Comparison of ENCODE assay signal across 21 cellular contexts in genomic region chr9:279674-280073, GRCh38.
DNase-seq lines count a peak whose midpoint lies in the region; ATAC-seq, FAIRE-seq and TF ChIP-seq lines count a peak whose summit lies in the region.
"Had no signal": no experiment of that assay in that cellular context is flagged by ENCODE, and none has a peak within 500 bp of the region (broad histone marks: within the 10 kb centered on the region; RNA-seq: fewer than 3 reads in every experiment).

No MANE protein-coding gene starts in this region.

- H3K36me3 Mint-ChIP-seq in activated naive CD4-positive, alpha-beta T cell treated with anti-CD3 and anti-CD28 coated beads for 36 hours (ENCODE audit: low read depth), result peaks cover 40% of the 10 kb centered on the region
- H3K36me3 Mint-ChIP-seq in activated T-helper 17 cell treated with anti-CD3 and anti-CD28 coated beads, Interleukin-2, amount 50 U/mL, for 72 hours (ENCODE audit: low read depth), result peaks cover 50% of the 10 kb centered on the region

- H3K4me3 ChIP-seq in spleen (no peak overlapping the region), stomach (no peak overlapping the region), lower leg skin (ENCODE audit: low read depth, poor library complexity, severe bottlenecking) (no peak overlapping the region)

- peak; percentile 42 for FAIRE-seq in GM19239 (lab: Jason Lieb, UNC)
- FAIRE-seq: G401.6 had no signal

- no peaks in the 10 kb centered on the region for H3K9me3 Mint-ChIP-seq in activated naive CD4-positive, alpha-beta T cell treated with anti-CD3 and anti-CD28 coated beads for 36 hours
- H3K9me3 Mint-ChIP-seq in activated T-helper 17 cell treated with anti-CD3 and anti-CD28 coated beads, Interleukin-2, amount 50 U/mL, for 72 hours, result no peaks in the 10 kb centered on the region
- H3K9me3 Mint-ChIP-seq: H9 had no signal

- no peak for TF ChIP-seq EP300 in stomach (IDR thresholded peaks at IDR 0.05)

- TF ChIP-seq POLR2A in spleen (IDR thresholded peaks at IDR 0.05) (no peak), stomach (IDR thresholded peaks at IDR 0.05) (no peak), lower leg skin (IDR thresholded peaks at IDR 0.05) (no peak)

- H3K4me3 Mint-ChIP-seq in activated naive CD4-positive, alpha-beta T cell treated with anti-CD3 and anti-CD28 coated beads for 36 hours, result no peak overlapping the region
- H3K4me3 Mint-ChIP-seq in activated T-helper 17 cell treated with anti-CD3 and anti-CD28 coated beads, Interleukin-2, amount 50 U/mL, for 72 hours, result no peak overlapping the region
- H3K4me3 Mint-ChIP-seq: H9 had no signal

- TF ChIP-seq CTCF in spleen (IDR thresholded peaks at IDR 0.05 in 8 of 11, conservative IDR thresholded peaks at IDR 0.05 in 3 of 11), result no peak
- no peak for TF ChIP-seq CTCF in stomach (IDR thresholded peaks at IDR 0.05)
- no peak for TF ChIP-seq CTCF in lower leg skin (IDR thresholded peaks at IDR 0.05)

- H3K9me3 ChIP-seq in spleen (no peaks in the 10 kb centered on the region), stomach (no peaks in the 10 kb centered on the region)
- H3K9me3 ChIP-seq: Caco-2, SK-N-SH had no signal

- ATAC-seq in activated T-helper 17 cell treated with anti-CD3 and anti-CD28 coated beads, Interleukin-2, amount 50 U/mL, for 72 hours (replicated peaks), result no peak

- no peaks in the 10 kb centered on the region for H3K27me3 Mint-ChIP-seq in activated naive CD4-positive, alpha-beta T cell treated with anti-CD3 and anti-CD28 coated beads for 36 hours (ENCODE audit: low read depth)
- no peaks in the 10 kb centered on the region for H3K27me3 Mint-ChIP-seq in activated T-helper 17 cell treated with anti-CD3 and anti-CD28 coated beads, Interleukin-2, amount 50 U/mL, for 72 hours

- H3K27ac ChIP-seq in spleen, result peak overlapping the region in 6 of 8 donors; percentile 68 to 96 (median 93)
- H3K27ac ChIP-seq in stomach, result no peak overlapping the region
- H3K27ac ChIP-seq: KMS-11 had no signal

- H3K4me1 ChIP-seq in spleen (peaks cover 61 to 100% (median 93%) of the 10 kb centered on the region in 6 donors), stomach (peaks cover 0 to 33% (median 0%) of the 10 kb centered on the region in 4 donors)
- H3K4me1 ChIP-seq: Caco-2 had no signal

- CTCF ChIA-PET in activated naive CD4-positive, alpha-beta T cell treated with anti-CD3 and anti-CD28 coated beads for 36 hours (lab: Charles Lee), result interaction anchor here (1.5 kb wide), 1 partner anchor 103 kb away, joined by 3 read pairs; no protein-coding TSS in a partner anchor

- DNase-seq in activated naive CD4-positive, alpha-beta T cell treated with anti-CD3 and anti-CD28 coated beads for 36 hours, result peak; percentile 40
- DNase-seq in activated naive CD4-positive, alpha-beta T cell treated with anti-CD3 and anti-CD28 coated beads, Interleukin-2, amount 50 U/mL, for 16 hours, result no peak
- no peak for DNase-seq in GM19239 (ENCODE audit: insufficient read length, low spot score)
- DNase-seq in spleen, result no peak
- DNase-seq in cardiac septum (ENCODE audit: low spot score), result no peak
- DNase-seq in stomach, result no peak
- no peak for DNase-seq in lower leg skin (ENCODE audit: low spot score in 2 of 2)
- DNase-seq: C1 segment of cervical spinal cord, Caco-2, H9, NCI-H1436, NCI-H1930, NCI-H226, NCI-H524, NCI-H82, RPMI8226, SHP77 treated with DMSO at 0.1 percent for 48 hours, SK-N-SH had no signal

- peaks cover 51% of the 10 kb centered on the region for H3K4me1 Mint-ChIP-seq in activated naive CD4-positive, alpha-beta T cell treated with anti-CD3 and anti-CD28 coated beads for 36 hours (ENCODE audit: low read depth)
- H3K4me1 Mint-ChIP-seq in activated T-helper 17 cell treated with anti-CD3 and anti-CD28 coated beads, Interleukin-2, amount 50 U/mL, for 72 hours, result peaks cover 26% of the 10 kb centered on the region
- H3K4me1 Mint-ChIP-seq: H9 had no signal

- intact Hi-C loops in activated naive CD4-positive, alpha-beta T cell treated with anti-CD3 and anti-CD28 coated beads for 36 hours (cut with micrococcal nuclease), result loop anchor here (5.0 kb wide), 3 partner anchors 223 to 1598 kb away; partner anchors contain the start of gene KANK1
- intact Hi-C loops in spleen (cut with DNase I; ENCODE audit: low total_unique reads), result no loop called here
- intact Hi-C loops in cardiac septum (cut with DNase I), result no loop called here
- intact Hi-C loops in stomach (cut with DNase I; ENCODE audit: low total_unique reads), result no loop called here
- intact Hi-C loops in lower leg skin (cut with DNase I; ENCODE audit: low total_unique reads), result no loop called here

- H3K27me3 ChIP-seq in spleen (replicated peaks in 1 of 7) (no peaks in the 10 kb centered on the region), stomach (no peaks in the 10 kb centered on the region)

- WGBS in spleen, 5 donors, result 63 to 84% (median 78%) methylated on average over 4 of the region's 4 CpGs
- 65 to 96% (median 77%) methylated on average over 4 of the region's 4 CpGs for WGBS in stomach, 5 donors
- 83 to 86% methylated on average over 4 of the region's 4 CpGs for WGBS in lower leg skin, 2 donors

- H3K36me3 ChIP-seq in spleen (peaks cover 0 to 85% (median 23%) of the 10 kb centered on the region in 6 donors), stomach (no peaks in the 10 kb centered on the region)

- peak overlapping the region; percentile 6 for H3K27ac Mint-ChIP-seq in activated naive CD4-positive, alpha-beta T cell treated with anti-CD3 and anti-CD28 coated beads for 36 hours
- peak overlapping the region; percentile 34 for H3K27ac Mint-ChIP-seq in activated T-helper 17 cell treated with anti-CD3 and anti-CD28 coated beads, Interleukin-2, amount 50 U/mL, for 72 hours
- H3K27ac Mint-ChIP-seq: H9 had no signal

Comparison
In these comparisons a context has a peak if more than half of its experiments do, and no peak if none do; other contexts are left out.
1. H3K27ac ChIP-seq: peak in spleen (6 of 8); none in stomach (0 of 5).